9 cellular contexts compared by ENCODE assay signal in genomic region chr22:35631597-35631996, GRCh38. TPM values are rescaled to one million over a fixed set of nuclear protein-coding genes. Genes with fewer than 3 reads are reported as not detected.
DNase-seq lines count a peak whose midpoint lies in the region; ATAC-seq and TF ChIP-seq lines count a peak whose summit lies in the region.
"Had no signal": no experiment of that assay in that cellular context is flagged by ENCODE, and none has a peak within 500 bp of the region (broad histone marks: within the 10 kb centered on the region; RNA-seq: fewer than 3 reads in every experiment).

No MANE protein-coding gene starts in this region.

- TF ChIP-seq CTCF in CD14-positive monocyte (IDR thresholded peaks at IDR 0.05) (peak; percentile 78), osteocyte (IDR thresholded peaks at IDR 0.05) (peak; percentile 61)

- intact Hi-C loops in CD14-positive monocyte (cut with micrococcal nuclease), result loop anchor here in 1 of 2 donors (10.0 kb wide), 1 partner anchor 283 kb away; no protein-coding TSS in a partner anchor

- peak; percentile 62 for ATAC-seq in GM19351 (IDR thresholded peaks at IDR 0.05; ENCODE audit: unreplicated experiment)
- ATAC-seq in HG02571 (IDR thresholded peaks at IDR 0.05; ENCODE audit: unreplicated experiment), result no peak

- peak; percentile 58 for DNase-seq in CD14-positive monocyte (ENCODE audit: low spot score)
- DNase-seq in RPMI7951 (ENCODE audit: low read depth), result peak; percentile 50
- peak; percentile 60 for DNase-seq in dermis blood vessel endothelial cell
- DNase-seq in osteocyte (ENCODE audit: extremely low spot score, unreplicated experiment), result no peak
- DNase-seq in medulla oblongata (ENCODE audit: extremely low spot score), result no peak
- no peak for DNase-seq in KG1 (lab: John Stamatoyannopoulos, UW)

- H3K27ac Mint-ChIP-seq in CD14-positive monocyte (no peak overlapping the region), osteocyte (ENCODE audit: unreplicated experiment) (no peak overlapping the region)

- H3K27me3 Mint-ChIP-seq in CD14-positive monocyte (ENCODE audit: low read depth in 3 of 3), result peaks cover 9 to 21% (median 13%) of the 10 kb centered on the region in 3 donors
- no peaks in the 10 kb centered on the region for H3K27me3 Mint-ChIP-seq in osteocyte (ENCODE audit: unreplicated experiment)

- no peak overlapping the region for H3K4me3 Mint-ChIP-seq in CD14-positive monocyte
- H3K4me3 Mint-ChIP-seq in osteocyte (ENCODE audit: unreplicated experiment), result no peak overlapping the region

- peaks cover 51% of the 10 kb centered on the region for H3K4me1 Mint-ChIP-seq in CD14-positive monocyte
- H3K4me1 Mint-ChIP-seq in osteocyte (ENCODE audit: unreplicated experiment), result peaks cover 28% of the 10 kb centered on the region

- H3K36me3 Mint-ChIP-seq in CD14-positive monocyte, result no peaks in the 10 kb centered on the region
- H3K36me3 Mint-ChIP-seq in osteocyte (ENCODE audit: unreplicated experiment), result no peaks in the 10 kb centered on the region

- H3K9me3 Mint-ChIP-seq in CD14-positive monocyte (peaks cover 0 to 6% (median 0%) of the 10 kb centered on the region in 7 donors), osteocyte (ENCODE audit: unreplicated experiment) (no peaks in the 10 kb centered on the region)

RNA-seq across cellular contexts. Expression of gene MB, which starts 14.5 kb away (rescaled TPM):
- not detected for polyA plus RNA-seq in CD14-positive monocyte
- total RNA-seq in RPMI7951 (2014; rRNA removed; shearing (Covaris generic)), result 1.3 and 2.3 TPM in 2 replicates
- total RNA-seq in dermis blood vessel endothelial cell (not detected in 2 replicates), osteocyte (not detected in 2 replicates)
- total RNA-seq: glomerular endothelial cell had no signal

RNA-seq across cellular contexts. Expression of gene APOL6, which starts 16.6 kb away (rescaled TPM):
- polyA plus RNA-seq in CD14-positive monocyte, result 10 to 100 TPM in 1 of 2 donors, 1 to 10 TPM in 1; 7.6 to 13.6 TPM
- 16.2 and 17.8 TPM in 2 replicates for total RNA-seq in RPMI7951 (2014; rRNA removed; shearing (Covaris generic))
- total RNA-seq in dermis blood vessel endothelial cell (12.1 and 14.6 TPM in 2 replicates), osteocyte (11.8 and 14.3 TPM in 2 replicates)

Comparison
In these comparisons a context has a peak if more than half of its experiments do, and no peak if none do; other contexts are left out.
1. DNase-seq: peak in CD14-positive monocyte (single experiment), RPMI7951 (single experiment) and dermis blood vessel endothelial cell (single experiment); none in osteocyte (single experiment), medulla oblongata (single experiment) and KG1 (single experiment).